ENCODE assay signal across 10 cellular contexts in genomic region chr10:72097448-72098300, GRCh38. TPM values are rescaled to one million over a fixed set of nuclear protein-coding genes. Genes with fewer than 3 reads are reported as not detected.
DNase-seq lines count a peak whose midpoint lies in the region; ATAC-seq and TF ChIP-seq lines count a peak whose summit lies in the region.
"Had no signal": no experiment of that assay in that cellular context is flagged by ENCODE, and none has a peak within 500 bp of the region (broad histone marks: within the 10 kb centered on the region; RNA-seq: fewer than 3 reads in every experiment).

No MANE protein-coding gene starts in this region.

- H3K4me1 Mint-ChIP-seq in MCF 10A (ENCODE audit: insufficient read depth, unreplicated experiment): peaks cover 14% of the 10 kb centered on the region
- H3K4me1 Mint-ChIP-seq in activated T-helper 1 cell treated with anti-CD3 and anti-CD28 coated beads, Interleukin-12 subunit alpha, Interleukin-12 subunit beta, Interleukin-2, Interleukin-4 antibody, amounts not matched to agents 30 ng/mL and 10 ng/mL and 1 ng/mL, durations not matched to agents 14 hours and 24 hours and 36 hours (ENCODE audit: low read depth): peaks cover 61% of the 10 kb centered on the region
- peaks cover 55% of the 10 kb centered on the region for H3K4me1 Mint-ChIP-seq in CD4-positive, alpha-beta T cell (ENCODE audit: low read depth)

- H3K9ac ChIP-seq in Karpas-422 (ENCODE audit: low read length): no peak overlapping the region

- H3K4me1 ChIP-seq in breast epithelium (no peaks in the 10 kb centered on the region), right atrium auricular region (peaks cover 0 to 19% of the 10 kb centered on the region in 2 donors), Karpas-422 (ENCODE audit: low read length) (no peaks in the 10 kb centered on the region)

- no peak overlapping the region for H3K4me2 ChIP-seq in Karpas-422 (ENCODE audit: low read depth, low read length, poor library complexity, severe bottlenecking)

- H3K27ac ChIP-seq in breast epithelium (no peak overlapping the region), right atrium auricular region (peak overlapping the region; percentile 64 to 86), Karpas-422 (ENCODE audit: low read length) (no peak overlapping the region)
- H3K27ac ChIP-seq in CD4-positive, alpha-beta T cell (ENCODE audit: low read depth, low read length): no peak overlapping the region

- H3K9me3 ChIP-seq in breast epithelium (no peaks in the 10 kb centered on the region), right atrium auricular region (no peaks in the 10 kb centered on the region), Karpas-422 (ENCODE audit: low read length) (no peaks in the 10 kb centered on the region)
- H3K9me3 ChIP-seq in CD4-positive, alpha-beta T cell (ENCODE audit: control insufficient read depth, low read length): no peaks in the 10 kb centered on the region

- H3K36me3 ChIP-seq in breast epithelium: no peaks in the 10 kb centered on the region
- peaks cover 29% of the 10 kb centered on the region for H3K36me3 ChIP-seq in right atrium auricular region
- H3K36me3 ChIP-seq in Karpas-422 (ENCODE audit: insufficient read depth, low read length): no peaks in the 10 kb centered on the region

- TF ChIP-seq CTCF in MCF 10A (IDR thresholded peaks at IDR 0.05; ENCODE audit: unreplicated experiment) (no peak), breast epithelium (IDR thresholded peaks at IDR 0.05) (no peak), right atrium auricular region (IDR thresholded peaks at IDR 0.05) (no peak)
- no peak for TF ChIP-seq CTCF in CD4-positive, alpha-beta T cell (IDR thresholded peaks at IDR 0.05)

- H3K9me2 ChIP-seq in Karpas-422 (replicated peaks; ENCODE audit: insufficient read depth, low read length): no peaks in the 10 kb centered on the region

- no peak overlapping the region for H3K4me3 ChIP-seq in breast epithelium
- H3K4me3 ChIP-seq in right atrium auricular region: no peak overlapping the region
- H3K4me3 ChIP-seq in Karpas-422 (ENCODE audit: low read length): no peak overlapping the region

- no peak for ATAC-seq in CD4-positive, alpha-beta T cell (ENCODE audit: poor library complexity)

- H3K9me3 Mint-ChIP-seq in MCF 10A (ENCODE audit: unreplicated experiment): no peaks in the 10 kb centered on the region
- H3K9me3 Mint-ChIP-seq in activated T-helper 1 cell treated with anti-CD3 and anti-CD28 coated beads, Interleukin-12 subunit alpha, Interleukin-12 subunit beta, Interleukin-2, Interleukin-4 antibody, amounts not matched to agents 30 ng/mL and 10 ng/mL and 1 ng/mL, durations not matched to agents 14 hours and 24 hours and 36 hours: no peaks in the 10 kb centered on the region
- no peaks in the 10 kb centered on the region for H3K9me3 Mint-ChIP-seq in CD4-positive, alpha-beta T cell

- no TSS peak for BruUV-seq in MCF 10A (replicated peaks; lab: Mats Ljungman, UMichigan)

- CTCF ChIA-PET in MCF 10A (lab: Yijun Ruan, JAX): interaction anchor here (0.6 to 0.7 kb wide), 2 partner anchors 201 to 359 kb away, joined by 3 read pairs; no protein-coding TSS in a partner anchor
- CTCF ChIA-PET in CD4-positive, alpha-beta T cell (lab: Charles Lee): no interaction called here

- H3K27me3 ChIP-seq in breast epithelium (no peaks in the 10 kb centered on the region), right atrium auricular region (no peaks in the 10 kb centered on the region), Karpas-422 (ENCODE audit: low read length) (no peaks in the 10 kb centered on the region)
- H3K27me3 ChIP-seq in CD4-positive, alpha-beta T cell (ENCODE audit: control insufficient read depth, insufficient read depth, low read length): no peaks in the 10 kb centered on the region

- no peaks in the 10 kb centered on the region for H3K79me2 ChIP-seq in Karpas-422 (ENCODE audit: low read length)

- no peak overlapping the region for H2AFZ ChIP-seq in Karpas-422 (ENCODE audit: low read length)

- DNase-seq in MCF 10A (ENCODE audit: unreplicated experiment): peak; percentile 39
- DNase-seq in breast epithelium (ENCODE audit: low spot score in 2 of 2): no peak
- DNase-seq in activated T-helper 1 cell treated with anti-CD3 and anti-CD28 coated beads, Interleukin-12 subunit alpha, Interleukin-12 subunit beta, Interleukin-2, Interleukin-4 antibody, amounts not matched to agents 30 ng/mL and 10 ng/mL and 1 ng/mL, durations not matched to agents 14 hours and 24 hours and 36 hours (ENCODE audit: low spot score): no peak
- DNase-seq in right atrium auricular region (ENCODE audit: low spot score): peak; percentile 78
- DNase-seq in Karpas-422: no peak
- DNase-seq in stimulated activated CD4-positive, alpha-beta T cell treated with anti-CD3 and anti-CD28 coated beads, Interleukin-12 subunit alpha, Interleukin-12 subunit beta, amount 100 ng/mL, for 4 hours: no peak
- DNase-seq in GM19240 (ENCODE audit: insufficient read length, low spot score): no peak
- DNase-seq in CD4-positive, alpha-beta T cell: no peak
- DNase-seq: cortex of kidney, Kasumi-1 had no signal

- H4K20me1 ChIP-seq in Karpas-422 (ENCODE audit: insufficient read depth, low read depth, low read length): no peaks in the 10 kb centered on the region

- peaks cover 34% of the 10 kb centered on the region for H3K36me3 Mint-ChIP-seq in MCF 10A (ENCODE audit: insufficient read depth, unreplicated experiment)
- H3K36me3 Mint-ChIP-seq in activated T-helper 1 cell treated with anti-CD3 and anti-CD28 coated beads, Interleukin-12 subunit alpha, Interleukin-12 subunit beta, Interleukin-2, Interleukin-4 antibody, amounts not matched to agents 30 ng/mL and 10 ng/mL and 1 ng/mL, durations not matched to agents 14 hours and 24 hours and 36 hours (ENCODE audit: low read depth): peaks cover 52% of the 10 kb centered on the region
- peaks cover 37% of the 10 kb centered on the region for H3K36me3 Mint-ChIP-seq in CD4-positive, alpha-beta T cell (ENCODE audit: low read depth)

- TF ChIP-seq POLR2A in breast epithelium (IDR thresholded peaks at IDR 0.05): no peak

- intact Hi-C loops in MCF 10A (cut with micrococcal nuclease): no loop called here
- intact Hi-C loops in breast epithelium (cut with DNase I; ENCODE audit: low total_unique reads): no loop called here
- intact Hi-C loops in activated T-helper 1 cell treated with anti-CD3 and anti-CD28 coated beads, Interleukin-12 subunit alpha, Interleukin-12 subunit beta, Interleukin-2, Interleukin-4 antibody, amounts not matched to agents 30 ng/mL and 10 ng/mL and 1 ng/mL, durations not matched to agents 14 hours and 24 hours and 36 hours (cut with micrococcal nuclease): loop anchor here (2.0 kb wide), 2 partner anchors 65 to 1519 kb away; no protein-coding TSS in a partner anchor
- intact Hi-C loops in CD4-positive, alpha-beta T cell (cut with DNase I, micrococcal nuclease): no loop called here

- H3K27me3 Mint-ChIP-seq in MCF 10A (ENCODE audit: insufficient read depth, unreplicated experiment): no peaks in the 10 kb centered on the region
- no peaks in the 10 kb centered on the region for H3K27me3 Mint-ChIP-seq in activated T-helper 1 cell treated with anti-CD3 and anti-CD28 coated beads, Interleukin-12 subunit alpha, Interleukin-12 subunit beta, Interleukin-2, Interleukin-4 antibody, amounts not matched to agents 30 ng/mL and 10 ng/mL and 1 ng/mL, durations not matched to agents 14 hours and 24 hours and 36 hours (ENCODE audit: insufficient read depth)
- H3K27me3 Mint-ChIP-seq in CD4-positive, alpha-beta T cell: no peaks in the 10 kb centered on the region

- H3K4me3 Mint-ChIP-seq in MCF 10A (ENCODE audit: unreplicated experiment): no peak overlapping the region
- no peak overlapping the region for H3K4me3 Mint-ChIP-seq in activated T-helper 1 cell treated with anti-CD3 and anti-CD28 coated beads, Interleukin-12 subunit alpha, Interleukin-12 subunit beta, Interleukin-2, Interleukin-4 antibody, amounts not matched to agents 30 ng/mL and 10 ng/mL and 1 ng/mL, durations not matched to agents 14 hours and 24 hours and 36 hours
- no peak overlapping the region for H3K4me3 Mint-ChIP-seq in CD4-positive, alpha-beta T cell

- H3K27ac Mint-ChIP-seq in MCF 10A (ENCODE audit: low read depth, unreplicated experiment): no peak overlapping the region
- peak overlapping the region; percentile 36 for H3K27ac Mint-ChIP-seq in activated T-helper 1 cell treated with anti-CD3 and anti-CD28 coated beads, Interleukin-12 subunit alpha, Interleukin-12 subunit beta, Interleukin-2, Interleukin-4 antibody, amounts not matched to agents 30 ng/mL and 10 ng/mL and 1 ng/mL, durations not matched to agents 14 hours and 24 hours and 36 hours
- no peak overlapping the region for H3K27ac Mint-ChIP-seq in CD4-positive, alpha-beta T cell

- POLR2A ChIA-PET in MCF 10A (lab: Yijun Ruan, JAX): no interaction called here
- POLR2A ChIA-PET in CD4-positive, alpha-beta T cell (lab: Charles Lee): interaction anchor here (1.0 kb wide), 1 partner anchor 13 kb away, joined by 3 read pairs; no protein-coding TSS in a partner anchor

RNA-seq across cellular contexts. Expression of gene SPOCK2, which starts 9.3 kb away (rescaled TPM):
- total RNA-seq in MCF 10A (2022) (1.2 and 1.3 TPM in 2 replicates), breast epithelium (1 to 10 TPM; 3.9 to 4.5 (median 4.1) TPM), right atrium auricular region (10 to 100 TPM; 19.3 to 19.8 TPM)
- 139 and 142 TPM in 2 replicates for total RNA-seq in activated T-helper 1 cell treated with anti-CD3 and anti-CD28 coated beads, Interleukin-12 subunit alpha, Interleukin-12 subunit beta, Interleukin-2, Interleukin-4 antibody, amounts not matched to agents 30 ng/mL and 10 ng/mL and 1 ng/mL, durations not matched to agents 14 hours and 24 hours and 36 hours
- total RNA-seq in Karpas-422 (2014; rRNA removed; shearing (Covaris generic); ENCODE audit: low replicate concordance): 4.4 TPM in 1 of 2 replicates, not detected in the other
- 100 to 1,000 TPM; 976 to 998 TPM for total RNA-seq in CD4-positive, alpha-beta T cell

Comparison
In these comparisons a context has a peak if more than half of its experiments do, and no peak if none do; other contexts are left out.
1. DNase-seq: peak in MCF 10A (single experiment) and right atrium auricular region (single experiment); none in breast epithelium (0 of 2), activated T-helper 1 cell treated with anti-CD3 and anti-CD28 coated beads, Interleukin-12 subunit alpha, Interleukin-12 subunit beta, Interleukin-2, Interleukin-4 antibody, amounts not matched to agents 30 ng/mL and 10 ng/mL and 1 ng/mL, durations not matched to agents 14 hours and 24 hours and 36 hours (single experiment), Karpas-422 (single experiment), stimulated activated CD4-positive, alpha-beta T cell treated with anti-CD3 and anti-CD28 coated beads, Interleukin-12 subunit alpha, Interleukin-12 subunit beta, amount 100 ng/mL, for 4 hours (single experiment), GM19240 (single experiment) and CD4-positive, alpha-beta T cell (0 of 10).
2. H3K27ac ChIP-seq: peak in right atrium auricular region (2 of 2); none in breast epithelium (0 of 2), Karpas-422 (single experiment) and CD4-positive, alpha-beta T cell (single experiment).